In the genomic region with DNA sequence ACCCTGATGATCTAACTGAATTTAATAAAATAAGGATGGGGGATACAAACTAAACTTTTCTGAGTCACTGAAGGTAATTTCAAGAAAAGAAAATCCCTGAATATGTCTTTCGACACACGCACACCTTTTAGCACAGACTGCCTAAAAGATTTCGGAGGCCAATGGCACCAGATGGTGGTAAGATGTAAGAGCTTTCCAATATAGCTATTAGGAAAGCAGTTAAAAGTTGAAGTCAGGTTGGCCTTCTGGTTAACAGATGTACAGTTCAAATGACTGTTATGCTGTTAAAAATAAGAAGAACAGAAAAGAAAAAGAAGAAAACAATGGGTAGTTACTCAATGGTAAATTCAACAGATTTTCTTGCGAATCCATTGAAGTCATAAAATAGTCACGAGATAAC, we compare ENCODE assay signal across 19 cellular contexts.
"Had no signal": no experiment of that assay in that cellular context is flagged by ENCODE, and none has a peak within 500 bp of the region (broad histone marks: within the 10 kb centered on the region; RNA-seq: fewer than 3 reads in every experiment).

No MANE protein-coding gene starts in this region.

- H3K4me3 Mint-ChIP-seq: activated CD4-positive, alpha-beta memory T cell treated with anti-CD3 and anti-CD28 coated beads, Interleukin-2, amount 10 ng/mL, durations not matched to agents 7 days and 5 days; activated T-cell treated with anti-CD3 and anti-CD28 coated beads, Interleukin-2, amount 50 U/mL, for 24 hours; endodermal cell had no signal

- H3K27ac Mint-ChIP-seq: activated CD4-positive, alpha-beta memory T cell treated with anti-CD3 and anti-CD28 coated beads, Interleukin-2, amount 10 ng/mL, durations not matched to agents 7 days and 5 days; activated T-cell treated with anti-CD3 and anti-CD28 coated beads, Interleukin-2, amount 50 U/mL, for 24 hours; activated T-helper 2 cell treated with anti-CD3 and anti-CD28 coated beads, Interferon-gamma antibody, Interleukin-2, Interleukin-4, amounts not matched to agents 10 μg/mL and 5 μg/mL and 100 μg/mL, durations not matched to agents 14 hours and 24 hours and 36 hours; endodermal cell had no signal

- H3K9me3 Mint-ChIP-seq: activated CD4-positive, alpha-beta memory T cell treated with anti-CD3 and anti-CD28 coated beads, Interleukin-2, amount 10 ng/mL, durations not matched to agents 7 days and 5 days; endodermal cell had no signal

- DNase-seq: activated CD4-positive, alpha-beta memory T cell treated with anti-CD3 and anti-CD28 coated beads, Interleukin-2, amount 10 ng/mL, durations not matched to agents 7 days and 5 days; activated CD4-positive, alpha-beta T cell treated with anti-CD3 and anti-CD28 coated beads for 48 hours; activated CD4-positive, CD25-positive, alpha-beta regulatory T cell; activated naive CD4-positive, alpha-beta T cell treated with Interleukin-2 at 50 U/mL for 16 hours; activated T-cell treated with anti-CD3 and anti-CD28 coated beads, Interleukin-2, amount 50 U/mL, for 24 hours; central memory CD4-positive, alpha-beta T cell; colonic mucosa; endodermal cell; gastrocnemius medialis; heart left ventricle; kidney glomerular epithelial cell; left ventricle myocardium inferior; mammary epithelial cell; sigmoid colon; stimulated activated naive CD4-positive, alpha-beta T cell; substantia nigra; tibial artery had no signal

- FAIRE-seq: urothelium cell line had no signal

- ATAC-seq: gastrocnemius medialis, heart left ventricle had no signal
